5 cellular contexts compared by ENCODE assay signal in genomic region chr6:41073968-41074691, GRCh38. TPM values are rescaled to one million over a fixed set of nuclear protein-coding genes. Genes with fewer than 3 reads are reported as not detected.
DNase-seq lines count a peak whose midpoint lies in the region; ATAC-seq and TF ChIP-seq lines count a peak whose summit lies in the region.

No MANE protein-coding gene starts in this region.

- CTCF ChIA-PET in activated B cell treated with CpG ODN at 0.5 μM for 24 hours (lab: Charles Lee) = interaction anchor here (1.2 kb wide), 1 partner anchor 204 kb away, joined by 4 read pairs; no protein-coding TSS in a partner anchor

- peaks cover 53% of the 10 kb centered on the region for H3K4me1 Mint-ChIP-seq in activated B cell treated with CpG ODN at 0.5 μM for 24 hours

- ATAC-seq in activated B cell treated with CpG ODN at 0.5 μM for 24 hours (ENCODE audit: low read depth) (no peak), HG03159 (IDR thresholded peaks at IDR 0.05; ENCODE audit: unreplicated experiment) (no peak)

- peak overlapping the region; percentile 96 for H3K4me3 Mint-ChIP-seq in activated B cell treated with CpG ODN at 0.5 μM for 24 hours

- no peaks in the 10 kb centered on the region for H3K9me3 ChIP-seq in HUES6 (ENCODE audit: control insufficient read depth, insufficient read depth, low read depth, low read length)
- no peaks in the 10 kb centered on the region for H3K9me3 ChIP-seq in liver (ENCODE audit: control insufficient read depth in 4 of 4, low read length in 3 of 4)

- no peaks in the 10 kb centered on the region for H3K27me3 ChIP-seq in HUES6 (ENCODE audit: control insufficient read depth, insufficient read depth, low read length)
- H3K27me3 ChIP-seq in liver (ENCODE audit: control insufficient read depth in 4 of 4, insufficient read depth in 4 of 4, low read length in 3 of 4) = no peaks in the 10 kb centered on the region

- WGBS in liver = 3% methylated on average over 11 of the region's 11 CpGs

- intact Hi-C loops in activated B cell treated with CpG ODN at 0.5 μM for 24 hours (cut with micrococcal nuclease) = loop anchor here (1.0 to 10.0 kb wide), 8 partner anchors 109 to 1959 kb away; partner anchors contain the start of genes FOXP4, SAYSD1, TBCC and TOMM6

- peak overlapping the region; percentile 98 for H3K9ac ChIP-seq in HUES6 (ENCODE audit: low read length)
- peak overlapping the region; percentile 34 to 96 for H3K9ac ChIP-seq in liver (ENCODE audit: low read depth in 1 of 2, low read length in 2 of 2)

- H3K27me3 Mint-ChIP-seq in activated B cell treated with CpG ODN at 0.5 μM for 24 hours = no peaks in the 10 kb centered on the region

- H3K27ac ChIP-seq in HUES6 (ENCODE audit: low read depth, low read length) (no peak overlapping the region; the same call in 1 of the 2 replicates), liver (ENCODE audit: low read depth in 1 of 2, low read length in 2 of 2) (peak overlapping the region; percentile 99 to 100)

- H3K4me1 ChIP-seq in HUES6 (ENCODE audit: control insufficient read depth, insufficient read depth, low read length) (peaks cover 18% of the 10 kb centered on the region), liver (ENCODE audit: control insufficient read depth in 4 of 4, insufficient read depth in 4 of 4, low read length in 3 of 4) (peaks cover 1 to 42% (median 34%) of the 10 kb centered on the region in 4 donors)

- TF ChIP-seq CTCF in activated B cell treated with CpG ODN at 0.5 μM for 24 hours (IDR thresholded peaks at IDR 0.05) (no peak), liver (IDR thresholded peaks at IDR 0.05; ENCODE audit: low read depth, low read length, missing input control) (no peak)

- POLR2A ChIA-PET in activated B cell treated with CpG ODN at 0.5 μM for 24 hours (lab: Charles Lee) = interaction anchor here (0.6 kb wide), 2 partner anchors 232 to 950 kb away, joined by 4 to 6 read pairs; no protein-coding TSS in a partner anchor

- TF ChIP-seq RAD21 in liver (IDR thresholded peaks at IDR 0.05) = no peak

- DNase-seq in activated B cell treated with CpG ODN at 0.5 μM for 24 hours (no peak), NCI-H2107 (lab: John Stamatoyannopoulos, UW) (no peak)

- H3K9me3 Mint-ChIP-seq in activated B cell treated with CpG ODN at 0.5 μM for 24 hours = no peaks in the 10 kb centered on the region

- H3K4me3 ChIP-seq in HUES6 (ENCODE audit: low read depth, low read length) = peak overlapping the region; percentile 86
- peak overlapping the region; percentile 84 to 93 (median 84) for H3K4me3 ChIP-seq in liver (ENCODE audit: low read depth in 1 of 3, low read length in 3 of 3)

- peak overlapping the region; percentile 93 for H3K27ac Mint-ChIP-seq in activated B cell treated with CpG ODN at 0.5 μM for 24 hours

- H3K36me3 Mint-ChIP-seq in activated B cell treated with CpG ODN at 0.5 μM for 24 hours (ENCODE audit: low read depth) = peaks cover 48% of the 10 kb centered on the region

- peaks cover 17% of the 10 kb centered on the region for H3K36me3 ChIP-seq in HUES6 (ENCODE audit: control insufficient read depth, insufficient read depth, low read length)
- peaks cover 0 to 4% (median 0%) of the 10 kb centered on the region in 4 donors for H3K36me3 ChIP-seq in liver (ENCODE audit: control insufficient read depth in 4 of 4, insufficient read depth in 3 of 4, low read depth in 1 of 4, low read length in 3 of 4)

TF ChIP-seq in liver, 16 proteins besides CTCF, POLR2A, EP300 and RAD21:
- TF ChIP-seq FOXA1 (IDR thresholded peaks at IDR 0.05) (no peak), ATF3 (IDR thresholded peaks at IDR 0.05) (no peak), REST (IDR thresholded peaks at IDR 0.05) (peak; percentile 4), NR2F2 (IDR thresholded peaks at IDR 0.05) (no peak), SP1 (IDR thresholded peaks at IDR 0.05) (no peak), YY1 (IDR thresholded peaks at IDR 0.05) (no peak), GABPA (IDR thresholded peaks at IDR 0.05 in 1 of 2, conservative IDR thresholded peaks at IDR 0.05 in 1 of 2) (peak in 1 of 2 donors; percentile 9), FOXA2 (IDR thresholded peaks at IDR 0.05) (no peak), RXRA (IDR thresholded peaks at IDR 0.05) (no peak), ZBTB33 (IDR thresholded peaks at IDR 0.05) (no peak), JUND (IDR thresholded peaks at IDR 0.05) (no peak), HNF4A (conservative IDR thresholded peaks at IDR 0.05) (no peak), MAX (IDR thresholded peaks at IDR 0.05) (no peak), EGR1 (IDR thresholded peaks at IDR 0.05; ENCODE audit: low read depth in 2 of 2) (peak in 1 of 2 donors; percentile 5), HNF4G (IDR thresholded peaks at IDR 0.05) (no peak), TAF1 (conservative IDR thresholded peaks at IDR 0.05) (no peak)

RNA-seq across cellular contexts. Expression of gene NFYA, which starts 1.4 kb away (rescaled TPM):
- 33.7 and 35.1 TPM in 2 replicates for total RNA-seq in activated B cell treated with CpG ODN at 0.5 μM for 24 hours
- 10 to 100 TPM; 15.1 to 28.4 TPM for total RNA-seq in liver
- polyA plus RNA-seq in liver = 1 to 10 TPM; 2.2 to 5.1 TPM

RNA-seq across cellular contexts. Expression of gene OARD1, which starts 2.0 kb away (rescaled TPM):
- total RNA-seq in activated B cell treated with CpG ODN at 0.5 μM for 24 hours = 30.7 and 37.1 TPM in 2 replicates
- total RNA-seq in liver = 10 to 100 TPM; 20.1 to 25.1 TPM
- polyA plus RNA-seq in liver = 10 to 100 TPM; 20.9 to 28.6 TPM

RNA-seq across cellular contexts. Expression of gene APOBEC2, which starts 21.1 kb away (rescaled TPM):
- total RNA-seq in activated B cell treated with CpG ODN at 0.5 μM for 24 hours (not detected in 2 replicates), liver (1 to 10 TPM in 1 of 2 donors, not detected in 1; 1.6 TPM)
- 1 to 10 TPM in 1 of 2 donors, not detected in 1; 2.3 TPM for polyA plus RNA-seq in liver

RNA-seq across cellular contexts. Expression of gene TSPO2, which starts 31.9 kb away (rescaled TPM):
- total RNA-seq in activated B cell treated with CpG ODN at 0.5 μM for 24 hours = not detected in 2 replicates
- 10 to 100 TPM in 1 of 2 donors, under 1 TPM in 1; 0.25 to 64.9 TPM for total RNA-seq in liver
- polyA plus RNA-seq in liver = under 1 TPM; 0.39 to 0.46 TPM

RNA-seq across cellular contexts. Expression of gene UNC5CL, which starts 35.1 kb away (rescaled TPM):
- total RNA-seq in activated B cell treated with CpG ODN at 0.5 μM for 24 hours = 1.7 and 2.2 TPM in 2 replicates
- total RNA-seq in liver = 10 to 100 TPM; 16.2 to 41.9 TPM
- 10 to 100 TPM in 1 of 2 donors, 1 to 10 TPM in 1; 4.7 to 18.2 TPM for polyA plus RNA-seq in liver
